In the genomic region with DNA sequence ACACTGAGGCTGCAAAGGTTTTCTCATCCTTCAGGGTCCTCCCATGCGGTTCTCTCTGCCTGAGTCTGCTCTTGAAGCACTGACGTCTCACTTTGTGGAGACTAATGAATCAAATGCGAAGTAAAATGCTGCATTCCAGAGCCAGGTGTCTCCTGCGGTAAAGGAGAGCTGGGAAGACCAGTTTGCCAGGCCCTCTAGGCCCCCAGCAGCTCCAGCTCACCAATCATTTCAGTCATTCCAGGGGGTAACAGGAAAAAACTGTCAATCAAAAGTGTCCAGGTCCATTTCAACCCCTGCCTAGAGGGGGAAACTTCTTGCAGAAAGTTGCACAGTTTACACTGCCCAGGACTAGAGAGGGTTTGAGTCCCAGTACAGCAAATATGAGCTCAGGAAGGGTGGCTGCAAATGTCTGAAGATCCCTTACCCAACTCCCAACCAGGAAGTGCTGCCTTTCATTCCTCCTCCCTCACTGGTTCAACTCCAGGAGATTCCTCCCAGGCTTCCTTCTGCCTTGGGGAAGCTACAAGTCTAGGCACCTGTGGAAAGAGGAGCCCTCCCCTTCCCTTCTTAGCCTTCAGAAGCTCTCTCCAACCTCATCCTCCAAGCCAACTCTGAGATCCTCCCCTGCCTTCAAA, we compare ENCODE assay signal across 9 cellular contexts. TPM values are rescaled to one million over a fixed set of nuclear protein-coding genes. Genes with fewer than 3 reads are reported as not detected.
DNase-seq lines count a peak whose midpoint lies in the region; ATAC-seq and TF ChIP-seq lines count a peak whose summit lies in the region.
"Had no signal": no experiment of that assay in that cellular context is flagged by ENCODE, and none has a peak within 500 bp of the region (broad histone marks: within the 10 kb centered on the region; RNA-seq: fewer than 3 reads in every experiment).

No MANE protein-coding gene starts in this region.

- H3K4me3 ChIP-seq in AG10803 (ENCODE audit: low read length) (no peak overlapping the region), DOHH2 (ENCODE audit: low read length) (peak overlapping the region; percentile 40), ascending aorta (no peak overlapping the region), SJCRH30 (no peak overlapping the region)
- H3K4me3 ChIP-seq: tibial nerve had no signal

- peaks cover 21% of the 10 kb centered on the region for H3K79me2 ChIP-seq in DOHH2 (ENCODE audit: control insufficient read depth, low read length)

- H3K27ac ChIP-seq in DOHH2 (ENCODE audit: low read depth, low read length) (no peak overlapping the region), ascending aorta (peak overlapping the region in 1 of 2 donors; percentile 31), SJCRH30 (no peak overlapping the region)
- H3K27ac ChIP-seq: tibial nerve had no signal

- H3F3A ChIP-seq in DOHH2 (ENCODE audit: control insufficient read depth, insufficient read depth): peaks cover 12% of the 10 kb centered on the region

- peak; percentile 16 for ATAC-seq in left colon

- H3K9me3 ChIP-seq in DOHH2 (ENCODE audit: control insufficient read depth, insufficient read depth, low read length) (no peaks in the 10 kb centered on the region), ascending aorta (no peaks in the 10 kb centered on the region), SJCRH30 (replicated peaks) (no peaks in the 10 kb centered on the region)
- H3K9me3 ChIP-seq: tibial nerve had no signal

- H3K36me3 ChIP-seq in DOHH2 (ENCODE audit: control insufficient read depth, low read length) (peaks cover 11% of the 10 kb centered on the region), ascending aorta (peaks cover 30 to 38% of the 10 kb centered on the region in 2 donors), SJCRH30 (no peaks in the 10 kb centered on the region)

- H3K4me2 ChIP-seq in DOHH2 (ENCODE audit: low read length): peak overlapping the region; percentile 88

- H4K20me1 ChIP-seq in DOHH2 (ENCODE audit: control insufficient read depth, insufficient read depth, low read depth, low read length): peaks cover 5% of the 10 kb centered on the region; the same call in 1 of the 2 replicates

- no peak for TF ChIP-seq CTCF in AG10803 (conservative IDR thresholded peaks at IDR 0.05; ENCODE audit: low read length)
- TF ChIP-seq CTCF in DOHH2 (IDR thresholded peaks at IDR 0.05; ENCODE audit: low read depth, low read length, poor library complexity, severe bottlenecking): no peak
- no peak for TF ChIP-seq CTCF in ascending aorta (IDR thresholded peaks at IDR 0.05)

- no peaks in the 10 kb centered on the region for H3K9me2 ChIP-seq in DOHH2 (replicated peaks; ENCODE audit: control insufficient read depth, low read length)

- intact Hi-C loops in left colon (cut with DNase I, micrococcal nuclease): no loop called here
- intact Hi-C loops in ascending aorta (cut with DNase I): loop anchor here (1.0 kb wide), 2 partner anchors 25 to 29 kb away; no protein-coding TSS in a partner anchor

- DNase-seq in AG10803 (ENCODE audit: low read depth) (peak; percentile 41), SHP77 treated with DMSO at 0.1 percent for 48 hours (lab: John Stamatoyannopoulos, UW) (peak; percentile 38), left colon (no peak), ascending aorta (ENCODE audit: low spot score in 2 of 2) (no peak), SJCRH30 (no peak), OCI-M2 (lab: John Stamatoyannopoulos, UW; ENCODE audit: unreplicated experiment) (no peak)
- DNase-seq in stimulated activated CD4-positive, alpha-beta T cell treated with anti-CD3 and anti-CD28 coated beads, Interleukin-4, amount 100 ng/mL, for 4 hours: no peak

- H3K27me3 ChIP-seq in DOHH2 (ENCODE audit: control insufficient read depth, low read length) (no peaks in the 10 kb centered on the region), ascending aorta (no peaks in the 10 kb centered on the region), SJCRH30 (peaks cover 11% of the 10 kb centered on the region)

- H3K4me1 ChIP-seq in DOHH2 (ENCODE audit: control insufficient read depth, low read length): peaks cover 58% of the 10 kb centered on the region
- H3K4me1 ChIP-seq in ascending aorta: peaks cover 13 to 35% of the 10 kb centered on the region in 2 donors
- peaks cover 39% of the 10 kb centered on the region for H3K4me1 ChIP-seq in SJCRH30

RNA-seq across cellular contexts. Expression of gene NXPH4, which starts 2.7 kb away (rescaled TPM):
- not detected for total RNA-seq in left colon
- not detected for total RNA-seq in ascending aorta
- total RNA-seq in SJCRH30 (2014; rRNA removed; shearing (Covaris generic)): 91.1 and 92.7 TPM in 2 replicates

RNA-seq across cellular contexts. Expression of gene SHMT2, which starts 15.6 kb away (rescaled TPM):
- total RNA-seq in left colon (10 to 100 TPM; 45.3 to 58.8 TPM), ascending aorta (136 TPM)
- 1,504 and 1,712 TPM in 2 replicates for total RNA-seq in SJCRH30 (2014; rRNA removed; shearing (Covaris generic))

RNA-seq across cellular contexts. Expression of gene STAC3, which starts 37.1 kb away (rescaled TPM):
- total RNA-seq in left colon (1 to 10 TPM; 2.0 to 4.2 TPM), ascending aorta (not detected)
- total RNA-seq in SJCRH30 (2014; rRNA removed; shearing (Covaris generic)): 1,199 and 1,339 TPM in 2 replicates

Comparison
In these comparisons a context has a peak if more than half of its experiments do, and no peak if none do; other contexts are left out.
1. DNase-seq: peak in AG10803 (single experiment) and SHP77 treated with DMSO at 0.1 percent for 48 hours (single experiment); none in left colon (0 of 2), ascending aorta (0 of 2), stimulated activated CD4-positive, alpha-beta T cell treated with anti-CD3 and anti-CD28 coated beads, Interleukin-4, amount 100 ng/mL, for 4 hours (0 of 2), SJCRH30 (0 of 2) and OCI-M2 (single experiment).
2. RNA of gene NXPH4, which starts 2.7 kb away (total RNA-seq): 91.1 to 92.7 TPM in SJCRH30; not detected in ascending aorta (single experiment) and not detected in left colon; every median in the first group is over 10 times any median in the second.
3. RNA of gene SHMT2, which starts 15.6 kb away (total RNA-seq): 1,504 to 1,712 TPM in SJCRH30; 136 TPM in ascending aorta (single experiment) and 45.3 to 58.8 TPM in left colon; every median in the first group is over 10 times any median in the second.
4. RNA of gene STAC3, which starts 37.1 kb away (total RNA-seq): 1,199 to 1,339 TPM in SJCRH30; 2.0 to 4.2 TPM in left colon and not detected in ascending aorta (single experiment); every median in the first group is over 100 times any median in the second.